ENCODE assay signal across 9 cellular contexts in the genomic region with DNA sequence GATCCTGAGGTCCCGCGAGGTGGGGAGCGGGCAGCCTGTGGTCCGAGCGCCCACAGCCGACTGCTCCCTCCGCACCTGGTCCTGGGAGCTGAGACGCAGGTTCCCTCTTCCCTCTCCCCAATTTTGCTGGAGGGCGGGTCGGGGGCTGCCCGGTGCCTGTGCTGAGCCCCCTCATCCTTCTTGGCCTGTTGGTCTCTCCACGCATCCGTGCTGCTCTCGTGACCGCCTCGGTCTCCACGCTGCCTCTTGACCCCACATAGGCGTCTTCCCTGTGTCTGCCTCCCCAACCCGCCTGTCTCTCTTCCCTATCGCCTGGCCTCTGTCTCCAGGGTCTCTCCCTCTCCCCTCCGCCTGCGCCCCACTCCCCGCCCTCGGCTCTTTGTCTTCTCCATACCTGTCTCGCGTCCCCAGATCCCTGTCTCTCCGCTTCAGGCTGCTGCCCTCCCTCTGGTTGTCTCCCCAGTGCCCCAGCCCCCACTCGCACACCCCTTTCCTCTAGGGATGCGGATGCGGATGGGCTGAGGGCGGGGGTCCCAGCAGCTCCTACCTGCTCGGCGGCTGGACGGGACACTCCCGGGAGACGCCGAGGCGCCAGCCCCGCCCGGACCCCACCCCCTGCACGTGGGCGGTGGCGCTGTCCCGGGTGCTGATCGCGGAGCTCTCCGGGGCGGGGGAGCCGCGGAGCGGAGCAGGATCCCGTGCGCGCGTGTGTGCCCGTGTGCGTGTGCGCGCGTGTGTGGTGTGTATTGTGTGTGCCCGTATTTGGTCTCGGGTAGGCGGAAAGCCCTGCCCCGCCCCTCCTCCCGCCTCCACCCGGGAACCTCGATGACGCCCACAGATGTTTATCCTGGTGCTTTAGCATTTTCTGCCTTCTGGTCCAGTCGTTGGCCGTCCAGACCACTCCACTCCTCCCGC. TPM values are rescaled to one million over a fixed set of nuclear protein-coding genes. Genes with fewer than 3 reads are reported as not detected.
DNase-seq lines count a peak whose midpoint lies in the region; ATAC-seq and TF ChIP-seq lines count a peak whose summit lies in the region.
"Had no signal": no experiment of that assay in that cellular context is flagged by ENCODE, and none has a peak within 500 bp of the region (broad histone marks: within the 10 kb centered on the region; RNA-seq: fewer than 3 reads in every experiment).

A gene (minus strand): TSS at position 720 of the 915 bp plus-strand sequence. CDS start 1,248 bp downstream, outside the sequence.

- intact Hi-C loops in right cardiac atrium (cut with DNase I) = no loop called here

- H3K27ac ChIP-seq in ACC112 (ENCODE audit: low read depth, low read length) (no peak within 1 kb of the TSS), GM23338 (ENCODE audit: low read depth) (no peak within 1 kb of the TSS), SJCRH30 (no peak within 1 kb of the TSS), right cardiac atrium (ENCODE audit: low read length) (no peak within 1 kb of the TSS), skin epidermis (no peak within 1 kb of the TSS)
- H3K27ac ChIP-seq: neutrophil had no signal

- H4K20me1 ChIP-seq in GM23338 (replicated peaks; ENCODE audit: insufficient read depth) = no peaks in the 10 kb centered on the region

- H3K9me2 ChIP-seq in GM23338 (ENCODE audit: insufficient read depth) = no peaks in the 10 kb centered on the region

- H3K4me3 Mint-ChIP-seq in GM23338 = peak within 1 kb of the TSS; percentile 79
- peak within 1 kb of the TSS; percentile 79 for H3K4me3 Mint-ChIP-seq in activated naive CD8-positive, alpha-beta T cell

- no peaks in the 10 kb centered on the region for H3K9me3 ChIP-seq in SJCRH30 (replicated peaks)
- H3K9me3 ChIP-seq in right cardiac atrium (ENCODE audit: control insufficient read depth, low read length) = no peaks in the 10 kb centered on the region
- H3K9me3 ChIP-seq: neutrophil had no signal

- no peaks in the 10 kb centered on the region for H3K79me2 ChIP-seq in ACC112 (ENCODE audit: control insufficient read depth, insufficient read depth, low read length, unreplicated experiment)
- no peaks in the 10 kb centered on the region for H3K79me2 ChIP-seq in GM23338 (replicated peaks; ENCODE audit: insufficient read depth)

- H3K36me3 Mint-ChIP-seq in GM23338 (ENCODE audit: low read depth) = no peaks in the 10 kb centered on the region
- H3K36me3 Mint-ChIP-seq in activated naive CD8-positive, alpha-beta T cell = no peaks in the 10 kb centered on the region

- ATAC-seq in GM23338 = peak; percentile 71
- peak; percentile 79 to 83 for ATAC-seq in right cardiac atrium
- no peak for ATAC-seq in HG02970 (IDR thresholded peaks at IDR 0.05; ENCODE audit: low FRiP score, unreplicated experiment)

- peaks cover 23% of the 10 kb centered on the region for H3K27me3 ChIP-seq in ACC112 (ENCODE audit: insufficient read depth, low read length)
- peaks cover 55% of the 10 kb centered on the region for H3K27me3 ChIP-seq in GM23338 (ENCODE audit: insufficient read depth)
- peaks cover 6% of the 10 kb centered on the region; the same call in 1 of the 2 replicates for H3K27me3 ChIP-seq in SJCRH30
- no peaks in the 10 kb centered on the region for H3K27me3 ChIP-seq in right cardiac atrium (ENCODE audit: control insufficient read depth, insufficient read depth)

- H3K4me2 ChIP-seq in GM23338 = peak within 1 kb of the TSS; percentile 89

- 0 out of 2 replicates have a peak, but pooled peaks cover 3% of the 10 kb centered on the region for H3F3A ChIP-seq in GM23338 (replicated peaks; ENCODE audit: low read depth)

- no peak within 1 kb of the TSS for H2AFZ ChIP-seq in ACC112 (ENCODE audit: low read length, unreplicated experiment)
- peak within 1 kb of the TSS; percentile 94 for H2AFZ ChIP-seq in GM23338

- WGBS in right cardiac atrium = 2% methylated on average over 71 of the region's 71 CpGs

- DNase-seq in GM23338 (ENCODE audit: low spot score) = peak; percentile 74
- DNase-seq in SJCRH30 = peak in 1 of 2 experiments; percentile 27
- peak; percentile 42 to 77 (median 67) for DNase-seq in right cardiac atrium
- no peak for DNase-seq in SK-N-DZ (ENCODE audit: low spot score)

- peaks cover 23% of the 10 kb centered on the region for H3K4me1 Mint-ChIP-seq in GM23338
- peaks cover 23% of the 10 kb centered on the region for H3K4me1 Mint-ChIP-seq in activated naive CD8-positive, alpha-beta T cell (ENCODE audit: low read depth)

- H3K36me3 ChIP-seq in ACC112 (ENCODE audit: insufficient read depth, low read length) (no peaks in the 10 kb centered on the region), GM23338 (ENCODE audit: insufficient read depth) (no peaks in the 10 kb centered on the region), SJCRH30 (no peaks in the 10 kb centered on the region)
- H3K36me3 ChIP-seq: neutrophil had no signal

- H3K9me3 Mint-ChIP-seq in GM23338 = peaks cover 9% of the 10 kb centered on the region
- H3K9me3 Mint-ChIP-seq in activated naive CD8-positive, alpha-beta T cell (ENCODE audit: low read depth) = no peaks in the 10 kb centered on the region

- peak within 1 kb of the TSS; percentile 86; the same call in 1 of the 2 replicates for H3K27ac Mint-ChIP-seq in GM23338
- no peak within 1 kb of the TSS for H3K27ac Mint-ChIP-seq in activated naive CD8-positive, alpha-beta T cell

- peaks cover 7% of the 10 kb centered on the region for H3K4me1 ChIP-seq in ACC112 (ENCODE audit: control insufficient read depth, insufficient read depth, low read length, unreplicated experiment)
- peaks cover 3% of the 10 kb centered on the region; the same call in 1 of the 2 replicates for H3K4me1 ChIP-seq in GM23338 (ENCODE audit: insufficient read depth)
- 0 out of 2 replicates have a peak, but pooled peaks cover 3% of the 10 kb centered on the region for H3K4me1 ChIP-seq in SJCRH30
- H3K4me1 ChIP-seq in right cardiac atrium (ENCODE audit: control insufficient read depth, insufficient read depth, low read length) = no peaks in the 10 kb centered on the region

- peaks cover 44% of the 10 kb centered on the region for H3K27me3 Mint-ChIP-seq in GM23338 (ENCODE audit: insufficient read depth, low read depth, poor library complexity)
- peaks cover 32% of the 10 kb centered on the region for H3K27me3 Mint-ChIP-seq in activated naive CD8-positive, alpha-beta T cell

- TF ChIP-seq CTCF in GM23338 (conservative IDR thresholded peaks at IDR 0.05; ENCODE audit: low read depth in 2 of 2) = no peak

- H3K4me3 ChIP-seq in ACC112 (ENCODE audit: low read depth, low read length) (peak within 1 kb of the TSS; percentile 66), GM23338 (peak within 1 kb of the TSS; percentile 86), SJCRH30 (peak within 1 kb of the TSS; percentile 41), right cardiac atrium (ENCODE audit: low read length) (peak within 1 kb of the TSS; percentile 16), skin epidermis (peak within 1 kb of the TSS in 6 of 7 experiments; percentile 5 to 28 (median 16))

TF ChIP-seq in GM23338, 12 proteins besides CTCF, POLR2A, EP300 and RAD21:
- TF ChIP-seq CREB1 (CRISPR knock-in tag; IDR thresholded peaks at IDR 0.05; ENCODE audit: low read depth) = no peak
- TF ChIP-seq, protein P1, sequence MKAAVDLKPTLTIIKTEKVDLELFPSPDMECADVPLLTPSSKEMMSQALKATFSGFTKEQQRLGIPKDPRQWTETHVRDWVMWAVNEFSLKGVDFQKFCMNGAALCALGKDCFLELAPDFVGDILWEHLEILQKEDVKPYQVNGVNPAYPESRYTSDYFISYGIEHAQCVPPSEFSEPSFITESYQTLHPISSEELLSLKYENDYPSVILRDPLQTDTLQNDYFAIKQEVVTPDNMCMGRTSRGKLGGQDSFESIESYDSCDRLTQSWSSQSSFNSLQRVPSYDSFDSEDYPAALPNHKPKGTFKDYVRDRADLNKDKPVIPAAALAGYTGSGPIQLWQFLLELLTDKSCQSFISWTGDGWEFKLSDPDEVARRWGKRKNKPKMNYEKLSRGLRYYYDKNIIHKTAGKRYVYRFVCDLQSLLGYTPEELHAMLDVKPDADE (IDR thresholded peaks at IDR 0.05) = no peak
- TF ChIP-seq, protein P2, sequence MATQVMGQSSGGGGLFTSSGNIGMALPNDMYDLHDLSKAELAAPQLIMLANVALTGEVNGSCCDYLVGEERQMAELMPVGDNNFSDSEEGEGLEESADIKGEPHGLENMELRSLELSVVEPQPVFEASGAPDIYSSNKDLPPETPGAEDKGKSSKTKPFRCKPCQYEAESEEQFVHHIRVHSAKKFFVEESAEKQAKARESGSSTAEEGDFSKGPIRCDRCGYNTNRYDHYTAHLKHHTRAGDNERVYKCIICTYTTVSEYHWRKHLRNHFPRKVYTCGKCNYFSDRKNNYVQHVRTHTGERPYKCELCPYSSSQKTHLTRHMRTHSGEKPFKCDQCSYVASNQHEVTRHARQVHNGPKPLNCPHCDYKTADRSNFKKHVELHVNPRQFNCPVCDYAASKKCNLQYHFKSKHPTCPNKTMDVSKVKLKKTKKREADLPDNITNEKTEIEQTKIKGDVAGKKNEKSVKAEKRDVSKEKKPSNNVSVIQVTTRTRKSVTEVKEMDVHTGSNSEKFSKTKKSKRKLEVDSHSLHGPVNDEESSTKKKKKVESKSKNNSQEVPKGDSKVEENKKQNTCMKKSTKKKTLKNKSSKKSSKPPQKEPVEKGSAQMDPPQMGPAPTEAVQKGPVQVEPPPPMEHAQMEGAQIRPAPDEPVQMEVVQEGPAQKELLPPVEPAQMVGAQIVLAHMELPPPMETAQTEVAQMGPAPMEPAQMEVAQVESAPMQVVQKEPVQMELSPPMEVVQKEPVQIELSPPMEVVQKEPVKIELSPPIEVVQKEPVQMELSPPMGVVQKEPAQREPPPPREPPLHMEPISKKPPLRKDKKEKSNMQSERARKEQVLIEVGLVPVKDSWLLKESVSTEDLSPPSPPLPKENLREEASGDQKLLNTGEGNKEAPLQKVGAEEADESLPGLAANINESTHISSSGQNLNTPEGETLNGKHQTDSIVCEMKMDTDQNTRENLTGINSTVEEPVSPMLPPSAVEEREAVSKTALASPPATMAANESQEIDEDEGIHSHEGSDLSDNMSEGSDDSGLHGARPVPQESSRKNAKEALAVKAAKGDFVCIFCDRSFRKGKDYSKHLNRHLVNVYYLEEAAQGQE (IDR thresholded peaks at IDR 0.05; ENCODE audit: unreplicated experiment) = peak; percentile 97

RNA-seq across cellular contexts. Expression of the gene that starts here (rescaled TPM):
- 0.54 and 2.1 TPM in 2 replicates for total RNA-seq in GM23338 (2014; rRNA removed; shearing (Covaris generic))
- polyA plus RNA-seq in GM23338 (2016; fragmentation: Nextera tagmentation; extraction: Ambion mirVana) (4.0 and 4.7 TPM in 2 replicates), right cardiac atrium (0.09 TPM)
- total RNA-seq in SJCRH30 (2014; rRNA removed; shearing (Covaris generic)) = 0.36 TPM in 1 of 2 replicates, not detected in the other
- total RNA-seq in right cardiac atrium = 1 to 10 TPM in 1 of 4 donors, not detected in 3; 1.3 TPM
- polyA plus RNA-seq in SK-N-DZ (2014; cell fraction: cytosol; rRNA removed) = 0.17 and 0.22 TPM in 2 replicates
- polyA plus RNA-seq in SK-N-DZ (2014; cell fraction: nucleus; rRNA removed) = 2.4 and 8.4 TPM in 2 replicates

Comparison
In these comparisons a context has a peak if more than half of its experiments do, and no peak if none do; other contexts are left out.
1. H3K4me3 ChIP-seq: peak in every context shown above with its lines; median percentile 86 in GM23338; 66 in ACC112; 41 in SJCRH30; 16 in skin epidermis; 16 in right cardiac atrium.